Comparison of ENCODE assay signal across 8 cellular contexts in the genomic region with DNA sequence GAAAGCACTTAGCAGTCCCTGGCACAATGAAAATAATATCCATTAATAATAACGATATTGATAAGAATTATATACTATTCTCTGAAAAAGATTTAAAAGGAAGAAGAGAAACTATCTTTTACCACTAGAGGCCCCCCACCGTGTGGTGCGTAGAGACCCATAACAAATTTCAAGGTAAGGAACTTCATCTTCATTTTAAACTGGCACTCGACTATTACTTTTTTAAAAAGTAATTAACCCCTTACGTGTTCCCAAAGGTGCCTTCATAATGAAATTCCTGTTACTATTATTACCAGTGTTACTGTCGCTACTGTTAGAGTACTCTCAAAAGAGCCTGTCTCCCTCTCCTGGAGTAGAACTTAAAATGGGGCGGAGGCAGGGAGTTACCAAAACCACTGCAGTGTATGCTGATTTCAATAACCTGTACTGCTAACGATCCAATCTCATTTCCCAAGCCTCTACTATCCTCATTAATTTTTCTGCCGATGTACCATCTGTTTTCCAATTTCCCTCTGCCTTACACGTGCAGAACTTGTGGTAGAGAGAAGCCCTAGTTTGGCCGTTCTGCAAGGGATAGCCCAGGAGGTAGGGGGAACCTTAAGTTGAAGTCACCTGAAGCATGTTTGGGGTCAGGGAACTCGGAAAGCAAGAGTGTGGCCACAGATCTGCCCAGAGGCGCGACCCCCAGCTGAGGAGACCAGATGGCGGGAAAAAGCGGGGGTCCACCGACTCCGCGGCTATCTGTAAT. TPM values are rescaled to one million over a fixed set of nuclear protein-coding genes. Genes with fewer than 3 reads are reported as not detected.
DNase-seq lines count a peak whose midpoint lies in the region; FAIRE-seq and TF ChIP-seq lines count a peak whose summit lies in the region.

No MANE protein-coding gene starts in this region.

- CTCF ChIA-PET in AG04449 (lab: Yijun Ruan, JAX) = interaction anchor here (2.2 kb wide), 1 partner anchor 48 kb away, joined by 6 read pairs; no protein-coding TSS in a partner anchor

- TF ChIP-seq POLR2A in suprapubic skin (IDR thresholded peaks at IDR 0.05) = no peak

- H3K4me1 Mint-ChIP-seq in activated naive CD8-positive, alpha-beta T cell treated with anti-CD3 and anti-CD28 coated beads for 36 hours = peaks cover 21% of the 10 kb centered on the region

- H3K9me3 Mint-ChIP-seq in activated naive CD8-positive, alpha-beta T cell treated with anti-CD3 and anti-CD28 coated beads for 36 hours = no peaks in the 10 kb centered on the region

- no peak overlapping the region for H3K27ac ChIP-seq in suprapubic skin

- H3K36me3 ChIP-seq in iPS-15b (ENCODE audit: control insufficient read depth, insufficient read depth, low read length) (no peaks in the 10 kb centered on the region), suprapubic skin (no peaks in the 10 kb centered on the region)

- H3K4me3 ChIP-seq in AG04449 (ENCODE audit: low read depth, low read length) = peak overlapping the region; percentile 64
- peak overlapping the region; percentile 70 for H3K4me3 ChIP-seq in Jurkat, Clone E6-1 (ENCODE audit: low read length)
- H3K4me3 ChIP-seq in iPS-15b (ENCODE audit: low read depth, low read length) = peak overlapping the region; percentile 95
- peak overlapping the region; percentile 66 for H3K4me3 ChIP-seq in suprapubic skin

- TF ChIP-seq EP300 in suprapubic skin (IDR thresholded peaks at IDR 0.05) = no peak

- H3K9me3 ChIP-seq in iPS-15b (ENCODE audit: control insufficient read depth, insufficient read depth, low read length) (no peaks in the 10 kb centered on the region), suprapubic skin (no peaks in the 10 kb centered on the region)

- H3K9ac ChIP-seq in iPS-15b (ENCODE audit: low read depth, low read length) = peak overlapping the region; percentile 81

- H3K27me3 Mint-ChIP-seq in activated naive CD8-positive, alpha-beta T cell treated with anti-CD3 and anti-CD28 coated beads for 36 hours = no peaks in the 10 kb centered on the region

- TF ChIP-seq CTCF in AG04449 (IDR thresholded peaks at IDR 0.05; ENCODE audit: insufficient read depth, low read length, missing control alignments) (peak; percentile 2), suprapubic skin (IDR thresholded peaks at IDR 0.05) (no peak)

- WGBS in suprapubic skin = 38% methylated on average over 19 of the region's 19 CpGs

- H3K27me3 ChIP-seq in iPS-15b (ENCODE audit: control insufficient read depth, insufficient read depth, low read length) (peaks cover 12% of the 10 kb centered on the region), suprapubic skin (no peaks in the 10 kb centered on the region)

- H3K27ac Mint-ChIP-seq in activated naive CD8-positive, alpha-beta T cell treated with anti-CD3 and anti-CD28 coated beads for 36 hours = peak overlapping the region; percentile 96

- DNase-seq in AG04449 (ENCODE audit: low read depth, low spot score) (no peak), GM18507 (ENCODE audit: extremely low spot score, insufficient read length, low read depth) (no peak), suprapubic skin (ENCODE audit: low spot score in 2 of 2) (peak in 1 of 2 donors; percentile 61), RCC 7860 (ENCODE audit: low spot score) (no peak)
- peak; percentile 17 for DNase-seq in Jurkat, Clone E6-1 (ENCODE audit: low read depth, low spot score)
- no peak for DNase-seq in activated naive CD8-positive, alpha-beta T cell treated with anti-CD3 and anti-CD28 coated beads for 36 hours
- DNase-seq in activated CD8-positive, alpha-beta memory T cell treated with anti-CD3 and anti-CD28 coated beads for 24 hours = no peak

- POLR2A ChIA-PET in AG04449 (lab: Yijun Ruan, JAX) = no interaction called here

- FAIRE-seq in GM18507 (lab: Jason Lieb, UNC) = peak; percentile 26
- FAIRE-seq in RCC 7860 (lab: Jason Lieb, UNC) = no peak

- H3K4me3 Mint-ChIP-seq in activated naive CD8-positive, alpha-beta T cell treated with anti-CD3 and anti-CD28 coated beads for 36 hours = peak overlapping the region; percentile 91

- peaks cover 12% of the 10 kb centered on the region for H3K36me3 Mint-ChIP-seq in activated naive CD8-positive, alpha-beta T cell treated with anti-CD3 and anti-CD28 coated beads for 36 hours

- H3K4me1 ChIP-seq in iPS-15b (ENCODE audit: control insufficient read depth, insufficient read depth, low read length) (peaks cover 12% of the 10 kb centered on the region), suprapubic skin (peaks cover 10% of the 10 kb centered on the region)

RNA-seq across cellular contexts. Expression of gene STK26, which starts 0.8 kb away (rescaled TPM):
- polyA plus RNA-seq in Jurkat, Clone E6-1 (2012; ENCODE audit: insufficient read depth, insufficient read length) = 52.1 TPM
- 10 to 100 TPM; 76.4 TPM for total RNA-seq in activated naive CD8-positive, alpha-beta T cell treated with anti-CD3 and anti-CD28 coated beads for 36 hours
- 10 to 100 TPM in 3 of 4 donors, 1 to 10 TPM in 1; 8.6 to 12.6 (median 11.3) TPM for total RNA-seq in suprapubic skin

Comparison
In these comparisons a context has a peak if more than half of its experiments do, and no peak if none do; other contexts are left out.
1. RNA of gene STK26, which starts 0.8 kb away (total RNA-seq): 76.4 TPM in activated naive CD8-positive, alpha-beta T cell treated with anti-CD3 and anti-CD28 coated beads for 36 hours; 8.6 to 12.6 TPM in suprapubic skin; every median in the first group is over 4 times any median in the second.
2. Peak in every context shown above with its lines, with median percentiles within 50 percentile points of each other: H3K4me3 ChIP-seq.